In genomic region chr2:176251928-176252327, GRCh38 we compare ENCODE assay signal across 19 cellular contexts. TPM values are rescaled to one million over a fixed set of nuclear protein-coding genes. Genes with fewer than 3 reads are reported as not detected.
A peak's percentile ranks its signal among the peaks of the same experiment; 100 is the strongest.
DNase-seq lines count a peak whose midpoint lies in the region; ATAC-seq, FAIRE-seq and TF ChIP-seq lines count a peak whose summit lies in the region.
"Had no signal": no experiment of that assay in that cellular context is flagged by ENCODE, and none has a peak within 500 bp of the region (broad histone marks: within the 10 kb centered on the region; RNA-seq: fewer than 3 reads in every experiment).

No MANE protein-coding gene starts in this region.

- peaks cover 0 to 11% of the 10 kb centered on the region in 2 donors for H3K9me3 ChIP-seq in breast epithelium
- H3K9me3 ChIP-seq in keratinocyte (ENCODE audit: control insufficient read depth, low read depth, low read length), result no peaks in the 10 kb centered on the region
- H3K9me3 ChIP-seq: SJCRH30 had no signal

- no peak for TF ChIP-seq CTCF in MCF 10A (IDR thresholded peaks at IDR 0.05; ENCODE audit: unreplicated experiment)
- TF ChIP-seq CTCF in breast epithelium (IDR thresholded peaks at IDR 0.05), result no peak
- TF ChIP-seq CTCF in bronchial epithelial cell (IDR thresholded peaks at IDR 0.05; ENCODE audit: insufficient read depth, low read length, severe bottlenecking), result no peak
- TF ChIP-seq CTCF in keratinocyte (optimal IDR thresholded peaks at IDR 0.05 in 1 of 3, IDR thresholded peaks at IDR 0.05 in 1 of 3, conservative IDR thresholded peaks at IDR 0.05 in 1 of 3; ENCODE audit: extremely low read depth in 1 of 3, insufficient read depth in 2 of 3, low read length in 3 of 3), result no peak

- H3K27me3 Mint-ChIP-seq in MCF 10A (ENCODE audit: insufficient read depth, unreplicated experiment), result no peaks in the 10 kb centered on the region

- DNase-seq in MCF 10A (ENCODE audit: unreplicated experiment) (peak; percentile 75), breast epithelium (ENCODE audit: low spot score in 2 of 2) (no peak), bronchial epithelial cell (ENCODE audit: low read depth) (peak; percentile 97), keratinocyte (ENCODE audit: low read depth, low spot score) (peak; percentile 15), G401 (ENCODE audit: low spot score) (no peak), NCI-H1092 (lab: John Stamatoyannopoulos, UW) (no peak), HK-2 (ENCODE audit: unreplicated experiment) (no peak), Right ventricle myocardium superior (no peak)
- DNase-seq: KG1, NCI-H1105 treated with DMSO at 0.1 percent for 48 hours, NCI-H1694, NCI-H2081 treated with DMSO at 0.1 percent for 48 hours, NCI-H748 treated with DMSO at 0.1 percent for 48 hours, RPMI8226, SJCRH30 had no signal

- no peak overlapping the region for H3K27ac ChIP-seq in breast epithelium
- H3K27ac ChIP-seq in keratinocyte (ENCODE audit: control insufficient read depth, insufficient read depth, low read length), result no peak overlapping the region
- H3K27ac ChIP-seq: SJCRH30 had no signal

- ATAC-seq in Right ventricle myocardium superior (ENCODE audit: poor library complexity), result no peak

- no TSS peak for BruUV-seq in MCF 10A (replicated peaks; lab: Mats Ljungman, UMichigan)

- no peak overlapping the region for H3K27ac Mint-ChIP-seq in MCF 10A (ENCODE audit: low read depth, unreplicated experiment)
- H3K27ac Mint-ChIP-seq: B cell had no signal

- H3K4me3 ChIP-seq in breast epithelium, result no peak overlapping the region
- H3K4me3 ChIP-seq in bronchial epithelial cell (ENCODE audit: low read depth, low read length), result no peak overlapping the region
- H3K4me3 ChIP-seq in keratinocyte (ENCODE audit: control insufficient read depth in 2 of 3, extremely low read depth in 1 of 3, insufficient read depth in 2 of 3, low read depth in 1 of 3, low read length in 3 of 3), result no peak overlapping the region
- H3K4me3 ChIP-seq: SJCRH30 had no signal

- H3K27me3 ChIP-seq in breast epithelium (no peaks in the 10 kb centered on the region), bronchial epithelial cell (ENCODE audit: control insufficient read depth, insufficient read depth, low read length) (no peaks in the 10 kb centered on the region), keratinocyte (ENCODE audit: control insufficient read depth, extremely low read depth, insufficient read depth, low read length) (no peaks in the 10 kb centered on the region)
- H3K27me3 ChIP-seq: SJCRH30 had no signal

- no peak for TF ChIP-seq POLR2A in breast epithelium (IDR thresholded peaks at IDR 0.05)

- POLR2A ChIA-PET in MCF 10A (lab: Yijun Ruan, JAX), result no interaction called here

- dilution Hi-C loops in keratinocyte (cut with MboI; ENCODE audit: extremely low pct_ligation_motif_present, low sequenced_read_pairs), result no loop called here

- H2AFZ ChIP-seq in keratinocyte (ENCODE audit: control insufficient read depth, low read length), result no peak overlapping the region

- H3K4me1 ChIP-seq in breast epithelium (no peaks in the 10 kb centered on the region), keratinocyte (ENCODE audit: control insufficient read depth, extremely low read depth, insufficient read depth, low read length) (peaks cover 8% of the 10 kb centered on the region)
- H3K4me1 ChIP-seq: SJCRH30 had no signal

- H3K9me3 Mint-ChIP-seq in MCF 10A (ENCODE audit: unreplicated experiment), result no peaks in the 10 kb centered on the region

- no peak overlapping the region for H3K4me3 Mint-ChIP-seq in MCF 10A (ENCODE audit: unreplicated experiment)
- H3K4me3 Mint-ChIP-seq: B cell had no signal

- no peaks in the 10 kb centered on the region for H4K20me1 ChIP-seq in keratinocyte (ENCODE audit: control insufficient read depth, extremely low read depth, insufficient read depth, low read length)

- H3K9me1 ChIP-seq in keratinocyte (ENCODE audit: control insufficient read depth, extremely low read depth, insufficient read depth, low read length), result no peaks in the 10 kb centered on the region

- H3K79me2 ChIP-seq in keratinocyte (ENCODE audit: control insufficient read depth, insufficient read depth, low read length), result no peaks in the 10 kb centered on the region

- intact Hi-C loops in MCF 10A (cut with micrococcal nuclease), result no loop called here
- intact Hi-C loops in breast epithelium (cut with DNase I; ENCODE audit: low total_unique reads), result no loop called here
- intact Hi-C loops in Right ventricle myocardium superior (cut with DNase I), result no loop called here

- no peaks in the 10 kb centered on the region for H3K36me3 Mint-ChIP-seq in MCF 10A (ENCODE audit: insufficient read depth, unreplicated experiment)

- FAIRE-seq in bronchial epithelial cell (lab: Jason Lieb, UNC) (peak; percentile 18), keratinocyte (lab: Jason Lieb, UNC) (peak; percentile 75)
- FAIRE-seq: GM12891, GM18507, H1 had no signal

- H3K9ac ChIP-seq in keratinocyte (ENCODE audit: control insufficient read depth, extremely low read depth, insufficient read depth, low read length), result no peak overlapping the region

- H3K4me2 ChIP-seq in keratinocyte (ENCODE audit: control insufficient read depth, extremely low read depth, insufficient read depth, low read depth, low read length), result peak overlapping the region; percentile 19

- CTCF ChIA-PET in MCF 10A (lab: Yijun Ruan, JAX), result interaction anchor here (0.6 kb wide), 1 partner anchor 796 kb away, joined by 3 read pairs; no protein-coding TSS in a partner anchor

- H3K36me3 ChIP-seq in breast epithelium, result no peaks in the 10 kb centered on the region
- no peaks in the 10 kb centered on the region for H3K36me3 ChIP-seq in bronchial epithelial cell (ENCODE audit: control insufficient read depth, insufficient read depth, low read length)
- H3K36me3 ChIP-seq in keratinocyte (ENCODE audit: control insufficient read depth in 2 of 2, extremely low read depth in 1 of 2, insufficient read depth in 2 of 2, low read length in 2 of 2), result no peaks in the 10 kb centered on the region
- H3K36me3 ChIP-seq: SJCRH30 had no signal

- in situ Hi-C loops in G401 (cut with HindIII; ENCODE audit: low sequenced_read_pairs), result no loop called here

- peaks cover 8% of the 10 kb centered on the region for H3K4me1 Mint-ChIP-seq in MCF 10A (ENCODE audit: insufficient read depth, unreplicated experiment)
- H3K4me1 Mint-ChIP-seq: B cell had no signal

RNA-seq across cellular contexts. Expression of gene MTX2, which starts 17.3 kb away (rescaled TPM):
- total RNA-seq in MCF 10A (2022) (38.0 and 40.9 TPM in 2 replicates), breast epithelium (10 to 100 TPM; 19.7 to 27.2 (median 23.6) TPM), bronchial epithelial cell (22.0 and 24.5 TPM in 2 replicates), Right ventricle myocardium superior (50.3 TPM)
- 36.8 to 60.3 TPM (median 41.3 TPM) in 3 replicates for polyA plus RNA-seq in keratinocyte
- 37.8 TPM for polyA plus RNA-seq in keratinocyte (2011; ENCODE audit: low read depth)
- polyA plus RNA-seq in keratinocyte (2011; cell fraction: cytosol; rRNA removed), result 33.5 and 68.7 TPM in 2 replicates
- 45.0 and 50.7 TPM in 2 replicates for polyA plus RNA-seq in keratinocyte (2011; cell fraction: nucleus; rRNA removed)
- 31.3 and 47.4 TPM in 2 replicates for polyA plus RNA-seq in keratinocyte (2012; ENCODE audit: low replicate concordance)
- polyA minus RNA-seq in keratinocyte, result 3.4 to 20.6 TPM (median 18.9 TPM) in 3 replicates
- polyA minus RNA-seq in keratinocyte (2011; cell fraction: cytosol; rRNA and poly(A)+ RNA removed), result 19.2 TPM
- 10.6 and 13.3 TPM in 2 replicates for polyA minus RNA-seq in keratinocyte (2011; cell fraction: nucleus; rRNA and poly(A)+ RNA removed)
- 48.7 and 57.6 TPM in 2 replicates for total RNA-seq in G401 (2014; rRNA removed; shearing (Covaris generic))

Comparison
In these comparisons a context has a peak if more than half of its experiments do, and no peak if none do; other contexts are left out.
1. DNase-seq: peak in MCF 10A (single experiment), bronchial epithelial cell (single experiment) and keratinocyte (single experiment); none in breast epithelium (0 of 2), G401 (single experiment), NCI-H1092 (single experiment), HK-2 (single experiment) and Right ventricle myocardium superior (single experiment).